19 cellular contexts compared by ENCODE assay signal in genomic region chr2:237889811-237890210, GRCh38. TPM values are rescaled to one million over a fixed set of nuclear protein-coding genes. Genes with fewer than 3 reads are reported as not detected.
DNase-seq lines count a peak whose midpoint lies in the region; ATAC-seq, FAIRE-seq and TF ChIP-seq lines count a peak whose summit lies in the region.
"Had no signal": no experiment of that assay in that cellular context is flagged by ENCODE, and none has a peak within 500 bp of the region (broad histone marks: within the 10 kb centered on the region; RNA-seq: fewer than 3 reads in every experiment).

No MANE protein-coding gene starts in this region.

- H3K27me3 Mint-ChIP-seq in activated naive CD8-positive, alpha-beta T cell treated with anti-CD3 and anti-CD28 coated beads, Interleukin-2, amount 10 ng/mL, durations not matched to agents 7 days and 5 days = no peaks in the 10 kb centered on the region
- H3K27me3 Mint-ChIP-seq in activated naive CD8-positive, alpha-beta T cell treated with anti-CD3 and anti-CD28 coated beads, Interleukin-2, amount 50 U/mL, for 24 hours = no peaks in the 10 kb centered on the region
- H3K27me3 Mint-ChIP-seq: CD4-positive, alpha-beta T cell had no signal

- 94 to 97% (median 96%) methylated on average over 10 of the region's 10 CpGs for WGBS in spleen, 5 donors

- ATAC-seq in activated naive CD8-positive, alpha-beta T cell treated with anti-CD3 and anti-CD28 coated beads, Interleukin-2, amount 10 ng/mL, durations not matched to agents 7 days and 5 days (ENCODE audit: low read depth) = no peak
- ATAC-seq in activated naive CD8-positive, alpha-beta T cell treated with anti-CD3 and anti-CD28 coated beads, Interleukin-2, amount 50 U/mL, for 24 hours = no peak
- ATAC-seq in GM19328 (IDR thresholded peaks at IDR 0.05; ENCODE audit: unreplicated experiment) = no peak
- ATAC-seq: GM23338 had no signal

- FAIRE-seq in kidney (lab: Jason Lieb, UNC) = no peak

- H3K27me3 ChIP-seq in spleen (replicated peaks in 1 of 7) = no peaks in the 10 kb centered on the region
- H3K27me3 ChIP-seq: BE2C had no signal

- DNase-seq in activated naive CD8-positive, alpha-beta T cell treated with anti-CD3 and anti-CD28 coated beads, Interleukin-2, amount 10 ng/mL, durations not matched to agents 7 days and 5 days = peak; percentile 7
- DNase-seq in activated naive CD8-positive, alpha-beta T cell treated with anti-CD3 and anti-CD28 coated beads, Interleukin-2, amount 50 U/mL, for 24 hours = no peak
- DNase-seq in kidney (peak; percentile 56), spleen (peak; percentile 16), HT-29 (ENCODE audit: low spot score) (no peak), HCEC 1CT (no peak), HuH-7.5 (ENCODE audit: low spot score) (no peak)
- DNase-seq: 8988T; BE2C; CD4-positive, alpha-beta T cell; KG1; NCI-H1436; NCI-H2029 treated with DMSO at 0.1 percent for 48 hours; NCI-H2171 treated with DMSO at 0.1 percent for 48 hours; NCI-H446 treated with DMSO at 0.1 percent for 48 hours; NK-92 treated with Interleukin-12 subunit alpha and Interleukin-12 subunit beta, amount 100 ng/mL, for 24 hours; OCI-M1 had no signal

- no peak overlapping the region for H3K27ac ChIP-seq in kidney (ENCODE audit: low read depth in 2 of 2, low read length in 2 of 2)
- H3K27ac ChIP-seq in spleen = no peak overlapping the region

- no peaks in the 10 kb centered on the region for H3K4me1 ChIP-seq in kidney (ENCODE audit: control insufficient read depth in 1 of 2, insufficient read depth in 1 of 2, low read depth in 1 of 2, low read length in 2 of 2)
- H3K4me1 ChIP-seq in spleen = peaks cover 0 to 5% (median 0%) of the 10 kb centered on the region in 6 donors

- H3K9me3 Mint-ChIP-seq in activated naive CD8-positive, alpha-beta T cell treated with anti-CD3 and anti-CD28 coated beads, Interleukin-2, amount 10 ng/mL, durations not matched to agents 7 days and 5 days = no peaks in the 10 kb centered on the region
- H3K9me3 Mint-ChIP-seq in activated naive CD8-positive, alpha-beta T cell treated with anti-CD3 and anti-CD28 coated beads, Interleukin-2, amount 50 U/mL, for 24 hours = no peaks in the 10 kb centered on the region
- H3K9me3 Mint-ChIP-seq: CD4-positive, alpha-beta T cell; GM23338 had no signal

- TF ChIP-seq CTCF in kidney (IDR thresholded peaks at IDR 0.05; ENCODE audit: borderline replicate concordance, extremely low read depth, insufficient read depth) (no peak), spleen (IDR thresholded peaks at IDR 0.05 in 8 of 11, conservative IDR thresholded peaks at IDR 0.05 in 3 of 11) (no peak)

- POLR2A ChIA-PET in activated naive CD8-positive, alpha-beta T cell treated with anti-CD3 and anti-CD28 coated beads, Interleukin-2, amount 10 ng/mL, durations not matched to agents 7 days and 5 days (lab: Charles Lee) = no interaction called here

- H3K9me3 ChIP-seq in kidney (ENCODE audit: control insufficient read depth in 1 of 2, low read length in 2 of 2) = no peaks in the 10 kb centered on the region
- H3K9me3 ChIP-seq in spleen = no peaks in the 10 kb centered on the region
- H3K9me3 ChIP-seq: BE2C had no signal

- peaks cover 3% of the 10 kb centered on the region for H3K36me3 Mint-ChIP-seq in activated naive CD8-positive, alpha-beta T cell treated with anti-CD3 and anti-CD28 coated beads, Interleukin-2, amount 10 ng/mL, durations not matched to agents 7 days and 5 days
- H3K36me3 Mint-ChIP-seq in activated naive CD8-positive, alpha-beta T cell treated with anti-CD3 and anti-CD28 coated beads, Interleukin-2, amount 50 U/mL, for 24 hours (ENCODE audit: low read depth) = no peaks in the 10 kb centered on the region

- no peak overlapping the region for H3K4me3 ChIP-seq in kidney (ENCODE audit: low read length in 2 of 2)
- H3K4me3 ChIP-seq in spleen = no peak overlapping the region
- H3K4me3 ChIP-seq: GM23338 had no signal

- H3K9ac ChIP-seq in kidney (ENCODE audit: low read length in 2 of 2) = no peak overlapping the region

- H3K4me3 Mint-ChIP-seq in activated naive CD8-positive, alpha-beta T cell treated with anti-CD3 and anti-CD28 coated beads, Interleukin-2, amount 10 ng/mL, durations not matched to agents 7 days and 5 days = no peak overlapping the region
- H3K4me3 Mint-ChIP-seq in activated naive CD8-positive, alpha-beta T cell treated with anti-CD3 and anti-CD28 coated beads, Interleukin-2, amount 50 U/mL, for 24 hours = no peak overlapping the region
- H3K4me3 Mint-ChIP-seq: CD4-positive, alpha-beta T cell; GM23338 had no signal

- no peak for TF ChIP-seq POLR2A in spleen (IDR thresholded peaks at IDR 0.05)

- H3K4me1 Mint-ChIP-seq in activated naive CD8-positive, alpha-beta T cell treated with anti-CD3 and anti-CD28 coated beads, Interleukin-2, amount 10 ng/mL, durations not matched to agents 7 days and 5 days = peaks cover 17% of the 10 kb centered on the region
- peaks cover 9% of the 10 kb centered on the region for H3K4me1 Mint-ChIP-seq in activated naive CD8-positive, alpha-beta T cell treated with anti-CD3 and anti-CD28 coated beads, Interleukin-2, amount 50 U/mL, for 24 hours
- H3K4me1 Mint-ChIP-seq: GM23338 had no signal

- no peaks in the 10 kb centered on the region for H3K36me3 ChIP-seq in kidney (ENCODE audit: control insufficient read depth in 1 of 2, insufficient read depth in 2 of 2, low read length in 2 of 2)
- no peaks in the 10 kb centered on the region for H3K36me3 ChIP-seq in spleen

- no peak overlapping the region for H3K27ac Mint-ChIP-seq in activated naive CD8-positive, alpha-beta T cell treated with anti-CD3 and anti-CD28 coated beads, Interleukin-2, amount 10 ng/mL, durations not matched to agents 7 days and 5 days
- no peak overlapping the region for H3K27ac Mint-ChIP-seq in activated naive CD8-positive, alpha-beta T cell treated with anti-CD3 and anti-CD28 coated beads, Interleukin-2, amount 50 U/mL, for 24 hours
- H3K27ac Mint-ChIP-seq: CD4-positive, alpha-beta T cell; GM23338 had no signal

- intact Hi-C loops in kidney (cut with DNase I) (no loop called here), spleen (cut with DNase I; ENCODE audit: low total_unique reads) (no loop called here)

RNA-seq across cellular contexts. Expression of gene RAMP1, which starts 30.4 kb away (rescaled TPM):
- 1 to 10 TPM in 1 of 2 experiments, under 1 TPM in 1; 0.68 to 1.1 TPM for total RNA-seq in activated naive CD8-positive, alpha-beta T cell treated with anti-CD3 and anti-CD28 coated beads, Interleukin-2, amount 10 ng/mL, durations not matched to agents 7 days and 5 days
- total RNA-seq in kidney (8.8 TPM), spleen (10 to 100 TPM in 2 of 7 donors, 1 to 10 TPM in 5; 4.5 to 11.0 (median 8.2) TPM)
- polyA plus RNA-seq in kidney (ENCODE audit: insufficient read depth, low read depth, low replicate concordance) (17.3 TPM), spleen (10 to 100 TPM; 19.6 to 44.5 (median 24.5) TPM)
- total RNA-seq in HT-29 (2014; rRNA removed; shearing (Covaris generic)) = 36.5 and 56.0 TPM in 2 replicates
- total RNA-seq: CD4-positive, alpha-beta T cell had no signal

Comparison
In these comparisons a context has a peak if more than half of its experiments do, and no peak if none do; other contexts are left out.
1. DNase-seq: peak in activated naive CD8-positive, alpha-beta T cell treated with anti-CD3 and anti-CD28 coated beads, Interleukin-2, amount 10 ng/mL, durations not matched to agents 7 days and 5 days (single experiment), kidney (single experiment) and spleen (single experiment); none in activated naive CD8-positive, alpha-beta T cell treated with anti-CD3 and anti-CD28 coated beads, Interleukin-2, amount 50 U/mL, for 24 hours (single experiment), HT-29 (single experiment), HCEC 1CT (single experiment) and HuH-7.5 (single experiment).